Comparison of ENCODE assay signal across 31 cellular contexts in genomic region chr7:6035165-6035564, GRCh38. TPM values are rescaled to one million over a fixed set of nuclear protein-coding genes. Genes with fewer than 3 reads are reported as not detected.
"Had no signal": no experiment of that assay in that cellular context is flagged by ENCODE, and none has a peak within 500 bp of the region (broad histone marks: within the 10 kb centered on the region; RNA-seq: fewer than 3 reads in every experiment).

No MANE protein-coding gene starts in this region.

- H3K9me3 ChIP-seq: esophagus muscularis mucosa, gastrocnemius medialis had no signal

- H3K4me1 ChIP-seq: esophagus muscularis mucosa, foreskin keratinocyte, gastrocnemius medialis had no signal

- FAIRE-seq: astrocyte had no signal

- H3K27ac ChIP-seq: brain microvascular endothelial cell, coronary artery, dorsolateral prefrontal cortex, esophagus muscularis mucosa, foreskin keratinocyte, gastrocnemius medialis had no signal

- H3K4me3 Mint-ChIP-seq: activated CD4-positive, alpha-beta memory T cell treated with anti-CD3 and anti-CD28 coated beads, Interleukin-2, amount 10 ng/mL, durations not matched to agents 7 days and 5 days; activated CD4-positive, alpha-beta T cell treated with anti-CD3 and anti-CD28 coated beads, Interleukin-2, amount 10 ng/mL, durations not matched to agents 7 days and 5 days; activated naive CD8-positive, alpha-beta T cell; activated T-cell treated with anti-CD3 and anti-CD28 coated beads, Interleukin-2, amount 50 U/mL, for 24 hours; activated T-cell treated with anti-CD3 and anti-CD28 coated beads, Interleukin-2, amount 50 U/mL, for 72 hours; central memory CD8-positive, alpha-beta T cell; dendritic cell treated with granulocyte-macrophage colony-stimulating factor and Interleukin-4, amounts not matched to agents 40 ng/mL and 50 ng/mL, for 4 days; WTC11 had no signal

- H3K27me3 Mint-ChIP-seq: activated CD4-positive, alpha-beta memory T cell treated with anti-CD3 and anti-CD28 coated beads, Interleukin-2, amount 10 ng/mL, durations not matched to agents 7 days and 5 days; activated CD4-positive, alpha-beta T cell treated with anti-CD3 and anti-CD28 coated beads, Interleukin-2, amount 10 ng/mL, durations not matched to agents 7 days and 5 days; activated naive CD8-positive, alpha-beta T cell; activated T-cell treated with anti-CD3 and anti-CD28 coated beads, Interleukin-2, amount 50 U/mL, for 24 hours; central memory CD8-positive, alpha-beta T cell; dendritic cell treated with granulocyte-macrophage colony-stimulating factor and Interleukin-4, amounts not matched to agents 40 ng/mL and 50 ng/mL, for 4 days had no signal

- ATAC-seq: activated T-cell treated with anti-CD3 and anti-CD28 coated beads, Interleukin-2, amount 50 U/mL, for 72 hours; foreskin keratinocyte; gastrocnemius medialis; WTC11 had no signal

- H3K9me3 Mint-ChIP-seq: activated CD4-positive, alpha-beta memory T cell treated with anti-CD3 and anti-CD28 coated beads, Interleukin-2, amount 10 ng/mL, durations not matched to agents 7 days and 5 days; activated CD4-positive, alpha-beta T cell treated with anti-CD3 and anti-CD28 coated beads, Interleukin-2, amount 10 ng/mL, durations not matched to agents 7 days and 5 days; activated T-cell treated with anti-CD3 and anti-CD28 coated beads, Interleukin-2, amount 50 U/mL, for 24 hours; activated T-cell treated with anti-CD3 and anti-CD28 coated beads, Interleukin-2, amount 50 U/mL, for 72 hours; central memory CD8-positive, alpha-beta T cell; dendritic cell treated with granulocyte-macrophage colony-stimulating factor and Interleukin-4, amounts not matched to agents 40 ng/mL and 50 ng/mL, for 4 days; WTC11 had no signal

- H3K4me1 Mint-ChIP-seq: WTC11 had no signal

- H3K27me3 ChIP-seq: brain microvascular endothelial cell, dorsolateral prefrontal cortex, esophagus muscularis mucosa, foreskin keratinocyte, gastrocnemius medialis had no signal

- H3K27ac Mint-ChIP-seq: activated CD4-positive, alpha-beta memory T cell treated with anti-CD3 and anti-CD28 coated beads, Interleukin-2, amount 10 ng/mL, durations not matched to agents 7 days and 5 days; activated CD4-positive, alpha-beta T cell treated with anti-CD3 and anti-CD28 coated beads, Interleukin-2, amount 10 ng/mL, durations not matched to agents 7 days and 5 days; activated naive CD8-positive, alpha-beta T cell; activated T-cell treated with anti-CD3 and anti-CD28 coated beads, Interleukin-2, amount 50 U/mL, for 24 hours; activated T-cell treated with anti-CD3 and anti-CD28 coated beads, Interleukin-2, amount 50 U/mL, for 72 hours; dendritic cell treated with granulocyte-macrophage colony-stimulating factor and Interleukin-4, amounts not matched to agents 40 ng/mL and 50 ng/mL, for 4 days; WTC11 had no signal

- H3K4me3 ChIP-seq: coronary artery, dorsolateral prefrontal cortex, esophagus muscularis mucosa, gastrocnemius medialis had no signal

- DNase-seq: activated CD4-positive, alpha-beta memory T cell treated with anti-CD3 and anti-CD28 coated beads, Interleukin-2, amount 10 ng/mL, durations not matched to agents 7 days and 5 days; activated CD4-positive, alpha-beta T cell treated with anti-CD3 and anti-CD28 coated beads for 1 hour; activated CD4-positive, alpha-beta T cell treated with anti-CD3 and anti-CD28 coated beads for 4 hours; activated CD4-positive, alpha-beta T cell treated with anti-CD3 and anti-CD28 coated beads, Interleukin-2, amount 10 ng/mL, durations not matched to agents 7 days and 5 days; activated CD4-positive, alpha-beta T cell treated with anti-CD3 and anti-CD28 coated beads, Interleukin-2, amount 50 U/mL, for 4 hours; activated CD8-positive, alpha-beta memory T cell treated with anti-CD3 and anti-CD28 coated beads, Interleukin-2, amount 50 U/mL, for 48 hours; activated gamma-delta T cell; activated naive CD4-positive, alpha-beta T cell; activated naive CD4-positive, alpha-beta T cell treated with anti-CD3 and anti-CD28 coated beads, Interleukin-2, amount 50 U/mL, for 16 hours; activated T-cell treated with anti-CD3 and anti-CD28 coated beads for 4 hours; activated T-cell treated with anti-CD3 and anti-CD28 coated beads, Interleukin-2, amount 50 U/mL, for 24 hours; activated T-cell treated with anti-CD3 and anti-CD28 coated beads, Interleukin-2, amount 50 U/mL, for 72 hours; amniotic stem cell; anterior cingulate cortex; brain microvascular endothelial cell; dorsolateral prefrontal cortex; effector memory CD4-positive, alpha-beta T cell; erythroblast; foreskin keratinocyte; gastrocnemius medialis; glutamatergic neuron; T-helper 2 cell had no signal

RNA-seq across cellular contexts. Expression of gene ANKRD61, which starts 4.0 kb away (rescaled TPM):
- total RNA-seq: activated T-cell treated with anti-CD3 and anti-CD28 coated beads, Interleukin-2, amount 50 U/mL, for 72 hours; cardiac septum; cerebellum; esophagus muscularis mucosa; WTC11 had no signal
